19 cellular contexts compared by ENCODE assay signal in genomic region chr1:205044745-205045144, GRCh38. TPM values are rescaled to one million over a fixed set of nuclear protein-coding genes. Genes with fewer than 3 reads are reported as not detected.
A peak's percentile ranks its signal among the peaks of the same experiment; 100 is the strongest.
DNase-seq lines count a peak whose midpoint lies in the region; ATAC-seq and TF ChIP-seq lines count a peak whose summit lies in the region.
"Had no signal": no experiment of that assay in that cellular context is flagged by ENCODE, and none has a peak within 500 bp of the region (broad histone marks: within the 10 kb centered on the region; RNA-seq: fewer than 3 reads in every experiment).

No MANE protein-coding gene starts in this region.

- H3K27ac ChIP-seq in SK-N-SH (ENCODE audit: low read depth in 2 of 2, low read length in 1 of 2) = no peak overlapping the region
- H3K27ac ChIP-seq in caudate nucleus (ENCODE audit: low read depth, low read length) = peak overlapping the region; percentile 98
- H3K27ac ChIP-seq: 22Rv1 had no signal

- no peaks in the 10 kb centered on the region for H4K20me1 ChIP-seq in SK-N-SH (ENCODE audit: insufficient read depth)

- no peaks in the 10 kb centered on the region for H3K9me2 ChIP-seq in SK-N-SH

- no peak overlapping the region for H3K4me2 ChIP-seq in SK-N-SH

- H3F3A ChIP-seq in SK-N-SH (replicated peaks; ENCODE audit: insufficient read depth) = no peaks in the 10 kb centered on the region

- H3K36me3 ChIP-seq in SK-N-SH (replicated peaks in 1 of 2; ENCODE audit: control insufficient read depth in 1 of 2, insufficient read depth in 2 of 2, low read length in 1 of 2) = no peaks in the 10 kb centered on the region
- H3K36me3 ChIP-seq: BE2C had no signal

- no peak overlapping the region for H3K9ac ChIP-seq in SK-N-SH

- TF ChIP-seq EP300 in SK-N-SH (IDR thresholded peaks at IDR 0.05; ENCODE audit: borderline replicate concordance in 1 of 2, low read depth in 1 of 2, low read length in 1 of 2) = no peak

- peaks cover 0 to 7% of the 10 kb centered on the region in 2 experiments; a peak in 1 of 4 replicates for H3K4me1 ChIP-seq in SK-N-SH (ENCODE audit: control insufficient read depth in 1 of 2, insufficient read depth in 2 of 2, low read depth in 1 of 2, low read length in 1 of 2)

- WGBS in SK-N-SH (ENCODE audit: low lambda C conversion rate) = 67% methylated on average over 2 of the region's 4 CpGs

- H3K4me3 ChIP-seq in SK-N-SH (ENCODE audit: low read depth in 2 of 2, low read length in 1 of 2) = no peak overlapping the region

- no peak overlapping the region for H2AFZ ChIP-seq in SK-N-SH (ENCODE audit: low read depth)

- no peaks in the 10 kb centered on the region for H3K79me2 ChIP-seq in SK-N-SH (ENCODE audit: insufficient read depth)

- no peak for TF ChIP-seq RAD21 in SK-N-SH (IDR thresholded peaks at IDR 0.05; ENCODE audit: low read length)

- CTCF ChIA-PET in SK-N-SH (lab: Yijun Ruan, JAX) = interaction anchor here (1.1 to 10.4 kb wide), 5 partner anchors 8 to 229 kb away, joined by 3 to 92 read pairs (median 5); no protein-coding TSS in a partner anchor

- no peak for TF ChIP-seq CTCF in SK-N-SH (IDR thresholded peaks at IDR 0.05)

- no peaks in the 10 kb centered on the region for H3K9me3 ChIP-seq in SK-N-SH
- H3K9me3 ChIP-seq: BE2C had no signal

- DNase-seq in SK-N-SH (no peak), caudate nucleus (lab: John Stamatoyannopoulos, UW) (no peak), iPS-NIHi7 (ENCODE audit: extremely low spot score) (peak; percentile 62), HUDEP-2 (lab: John Stamatoyannopoulos, UW; ENCODE audit: unreplicated experiment in 76 of 76) (no peak)
- DNase-seq in stimulated activated naive CD4-positive, alpha-beta T cell (lab: John Stamatoyannopoulos, UW) = no peak
- DNase-seq in central memory CD4-positive, alpha-beta T cell = no peak
- DNase-seq in activated naive CD4-positive, alpha-beta T cell treated with Interleukin-2 at 50 U/mL for 16 hours = no peak
- DNase-seq: BE2C; Calu3; CD4-positive, alpha-beta T cell; HFFc6; Kasumi-1; MM.1S; NCI-H1092 treated with DMSO at 0.1 percent for 48 hours; NCI-H226; NCI-H524 treated with DMSO at 0.1 percent for 48 hours; SHP77 had no signal

- POLR2A ChIA-PET in SK-N-SH (lab: Yijun Ruan, JAX) = no interaction called here

- no peak for ATAC-seq in SK-N-SH treated with all-trans-retinoic acid at 6 μM for 48 hours

- peaks cover 60% of the 10 kb centered on the region for H3K27me3 ChIP-seq in SK-N-SH (ENCODE audit: insufficient read depth)

TF ChIP-seq in SK-N-SH, 30 proteins besides CTCF, POLR2A, EP300 and RAD21:
- TF ChIP-seq YY1 (IDR thresholded peaks at IDR 0.05; ENCODE audit: low read depth) (no peak), IRF3 (IDR thresholded peaks at IDR 0.05; ENCODE audit: low read depth, low read length) (no peak), REST (IDR thresholded peaks at IDR 0.05; ENCODE audit: low read depth, low read length) (peak; percentile 87)

TF ChIP-seq in SK-N-SH treated with all-trans-retinoic acid at 6 μM for 48 hours, 23 proteins besides CTCF, POLR2A, EP300 and RAD21:
- TF ChIP-seq ISL1 (CRISPR knock-in tag; IDR thresholded peaks at IDR 0.05) (no peak), SNAI2 (CRISPR knock-in tag; IDR thresholded peaks at IDR 0.05) (no peak), TCF4 (CRISPR knock-in tag; IDR thresholded peaks at IDR 0.05; ENCODE audit: borderline replicate concordance) (no peak), ZFP30 (CRISPR knock-in tag; IDR thresholded peaks at IDR 0.05) (no peak), TOX (CRISPR knock-in tag; IDR thresholded peaks at IDR 0.05; ENCODE audit: borderline replicate concordance) (no peak), ZNF565 (CRISPR knock-in tag; conservative IDR thresholded peaks at IDR 0.05; ENCODE audit: low read depth) (no peak), CREB5 (CRISPR knock-in tag; IDR thresholded peaks at IDR 0.05; ENCODE audit: low read depth) (no peak), OSR1 (CRISPR knock-in tag; IDR thresholded peaks at IDR 0.05) (no peak), ZNF8 (CRISPR knock-in tag; IDR thresholded peaks at IDR 0.05) (no peak), ESRRG (CRISPR knock-in tag; IDR thresholded peaks at IDR 0.05) (no peak), BACH2 (CRISPR knock-in tag; IDR thresholded peaks at IDR 0.05; ENCODE audit: borderline replicate concordance) (no peak), PPARA (CRISPR knock-in tag; IDR thresholded peaks at IDR 0.05; ENCODE audit: borderline replicate concordance) (no peak), ZFP3 (CRISPR knock-in tag; IDR thresholded peaks at IDR 0.05) (no peak), POU6F1 (CRISPR knock-in tag; IDR thresholded peaks at IDR 0.05; ENCODE audit: borderline replicate concordance, low read depth) (no peak), RARB (CRISPR knock-in tag; IDR thresholded peaks at IDR 0.05) (no peak), ARNTL (CRISPR knock-in tag; IDR thresholded peaks at IDR 0.05; ENCODE audit: borderline replicate concordance, low read depth) (no peak), CSDC2 (CRISPR knock-in tag; IDR thresholded peaks at IDR 0.05) (no peak), CSRNP3 (CRISPR knock-in tag; IDR thresholded peaks at IDR 0.05) (no peak), GLIS3 (CRISPR knock-in tag; IDR thresholded peaks at IDR 0.05) (no peak)
TF ChIP-seq in SK-N-SH treated with all-trans-retinoic acid at 6 μM for 48 hours: peak in this region for 0.

RNA-seq across cellular contexts. Expression of gene CNTN2, which starts 1.7 kb away (rescaled TPM):
- 0.02 and 0.03 TPM in 2 replicates for polyA plus RNA-seq in SK-N-SH (2012; rRNA removed)
- polyA plus RNA-seq in SK-N-SH (2012; cell fraction: cytosol; rRNA removed) = 0.01 and 0.03 TPM in 2 replicates
- polyA plus RNA-seq in SK-N-SH (2012; cell fraction: nucleus; rRNA removed) = 0.06 and 0.19 TPM in 2 replicates

RNA-seq across cellular contexts. Expression of gene TMEM81, which starts 39.5 kb away (rescaled TPM):
- 1.8 and 2.7 TPM in 2 replicates for polyA plus RNA-seq in SK-N-SH (2012; rRNA removed)
- polyA plus RNA-seq in SK-N-SH (2012; cell fraction: cytosol; rRNA removed) = 2.2 and 2.3 TPM in 2 replicates
- polyA plus RNA-seq in SK-N-SH (2012; cell fraction: nucleus; rRNA removed) = 1.9 and 3.8 TPM in 2 replicates
